12 cellular contexts compared by ENCODE assay signal in the genomic region with DNA sequence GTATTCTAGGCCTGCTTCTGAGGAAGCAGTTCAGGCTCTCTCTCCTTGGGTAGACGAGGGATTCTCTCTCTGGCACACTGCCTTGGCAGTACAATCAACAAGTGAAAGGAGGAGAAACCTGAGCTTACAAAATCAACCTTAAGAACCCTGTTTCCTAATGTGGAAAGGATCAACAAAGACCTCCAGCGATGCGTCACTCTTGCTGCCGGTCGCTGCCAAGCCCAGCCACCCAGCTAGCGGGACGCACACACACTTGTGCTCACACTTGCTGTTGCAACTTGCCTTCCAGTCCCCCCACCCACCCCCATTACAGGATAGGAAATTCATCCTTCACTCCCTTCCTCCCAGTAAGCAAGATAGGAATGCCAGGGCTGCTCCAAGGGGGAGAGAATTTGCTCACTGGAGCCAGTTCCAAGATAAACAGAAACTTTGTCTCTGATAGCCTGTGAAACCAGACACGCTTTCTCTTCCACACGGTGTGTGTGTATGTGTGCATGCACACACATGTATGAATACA.
DNase-seq lines count a peak whose midpoint lies in the region; ATAC-seq, FAIRE-seq and TF ChIP-seq lines count a peak whose summit lies in the region.
"Had no signal": no experiment of that assay in that cellular context is flagged by ENCODE, and none has a peak within 500 bp of the region (broad histone marks: within the 10 kb centered on the region; RNA-seq: fewer than 3 reads in every experiment).

No MANE protein-coding gene starts in this region.

- no peaks in the 10 kb centered on the region for H4K20me1 ChIP-seq in H1 (replicated peaks in 1 of 2; ENCODE audit: control insufficient read depth in 1 of 2, insufficient read depth in 2 of 2, low read length in 2 of 2)

- H3K4me3 Mint-ChIP-seq in mesothelial cell of epicardium: no peak overlapping the region
- H3K4me3 Mint-ChIP-seq: activated naive CD4-positive, alpha-beta T cell treated with anti-CD3 and anti-CD28 coated beads, Interleukin-2, amount 10 ng/mL, durations not matched to agents 7 days and 5 days had no signal

- no peak overlapping the region for H4K5ac ChIP-seq in H1 (ENCODE audit: insufficient read length, low read depth, low read length)

- H3K18ac ChIP-seq in H1 (ENCODE audit: extremely low read depth, low read length): no peak overlapping the region

- 0 out of 2 replicates have a peak overlapping the region, but pooled peaks have one; percentile 5 for H2BK5ac ChIP-seq in H1 (ENCODE audit: low read depth, low read length)

- H3K9me3 ChIP-seq in right atrium auricular region (no peaks in the 10 kb centered on the region), H1 (ENCODE audit: insufficient read depth in 2 of 2, low read depth in 1 of 2, low read length in 1 of 2) (no peaks in the 10 kb centered on the region)

- H2BK20ac ChIP-seq in H1 (ENCODE audit: low read length): no peak overlapping the region

- H3K27ac ChIP-seq in right atrium auricular region: no peak overlapping the region
- no peak overlapping the region for H3K27ac ChIP-seq in H1 (ENCODE audit: low read depth, low read length)

- H3K56ac ChIP-seq in H1 (replicated peaks; ENCODE audit: insufficient read length, low read depth, low read length): no peak overlapping the region

- no peaks in the 10 kb centered on the region for H3K4me1 ChIP-seq in right atrium auricular region
- peaks cover 0 to 4% (median under 1%) of the 10 kb centered on the region in 4 experiments; a peak in 5 of 7 replicates for H3K4me1 ChIP-seq in H1 (replicated peaks in 1 of 4; ENCODE audit: control insufficient read depth in 3 of 4, insufficient read depth in 4 of 4, low read length in 3 of 4)

- intact Hi-C loops in Right ventricle myocardium superior (cut with DNase I): no loop called here

- no peak overlapping the region for H3K4me2 ChIP-seq in H1 (ENCODE audit: insufficient read depth in 1 of 2, low read depth in 2 of 2, low read length in 2 of 2)

- H4K91ac ChIP-seq in H1 (replicated peaks; ENCODE audit: insufficient read length, low read length): no peak overlapping the region

- no peak overlapping the region for H3K4ac ChIP-seq in H1 (replicated peaks; ENCODE audit: insufficient read length, low read depth, low read length)

- H2AK5ac ChIP-seq in H1 (ENCODE audit: low read depth, low read length): peak overlapping the region; percentile 43; the same call in 1 of the 2 replicates

- no peak for ATAC-seq in Right ventricle myocardium superior (ENCODE audit: poor library complexity)
- ATAC-seq: Right ventricle myocardium inferior had no signal

- POLR2A ChIA-PET in H1 (lab: Charles Lee; ENCODE audit: partially characterized antibody): interaction anchor here (1.4 kb wide), 1 partner anchor 12 kb away, joined by 3 read pairs; no protein-coding TSS in a partner anchor

- H3K36me3 Mint-ChIP-seq in mesothelial cell of epicardium: no peaks in the 10 kb centered on the region
- H3K36me3 Mint-ChIP-seq: activated naive CD4-positive, alpha-beta T cell treated with anti-CD3 and anti-CD28 coated beads, Interleukin-2, amount 10 ng/mL, durations not matched to agents 7 days and 5 days had no signal

- H3K36me3 ChIP-seq in right atrium auricular region (no peaks in the 10 kb centered on the region), H1 (ENCODE audit: control insufficient read depth in 2 of 4, insufficient read depth in 4 of 4, low read length in 3 of 4) (no peaks in the 10 kb centered on the region)

- DNase-seq in right atrium auricular region (ENCODE audit: low spot score): peak; percentile 57
- no peak for DNase-seq in Right ventricle myocardium superior
- DNase-seq in H1 (ENCODE audit: low read depth in 1 of 2, low spot score in 2 of 2): peak in 1 of 2 experiments; percentile 37
- DNase-seq in mesothelial cell of epicardium (ENCODE audit: low spot score in 2 of 2, unreplicated experiment in 2 of 2): peak in 1 of 2 experiments; percentile 36
- no peak for DNase-seq in COLO829 (ENCODE audit: low spot score)
- DNase-seq in foreskin melanocyte: no peak
- DNase-seq in stimulated activated CD4-positive, alpha-beta T cell treated with anti-CD3 and anti-CD28 coated beads, Interleukin-15, amount 100 ng/mL, for 24 hours: no peak
- DNase-seq in pons (ENCODE audit: low spot score): no peak
- DNase-seq: activated naive CD4-positive, alpha-beta T cell treated with anti-CD3 and anti-CD28 coated beads, Interleukin-2, amount 10 ng/mL, durations not matched to agents 7 days and 5 days; stimulated activated CD8-positive, alpha-beta memory T cell treated with anti-CD3 and anti-CD28 coated beads, Interleukin-4, amount 100 ng/mL, for 48 hours had no signal

- H3K9ac ChIP-seq in H1 (replicated peaks in 1 of 4; ENCODE audit: extremely low read depth in 1 of 4, low read depth in 3 of 4, low read length in 3 of 4): no peak overlapping the region

- WGBS in H1 (ENCODE audit: extremely low coverage in 1 of 2, insufficient coverage in 1 of 2, insufficient read length in 1 of 2, insufficient replicate concordance in 2 of 2, low coverage in 1 of 2, low lambda C conversion rate in 2 of 2, missing lambda C conversion rate in 1 of 2), 2 experiments: 86% methylated on average over 9 of the region's 9 CpGs; no CpG with 5 or more reads in 1 of the 2 experiments

- no peak for TF ChIP-seq POLR2A in H1 (IDR thresholded peaks at IDR 0.05; ENCODE audit: control extremely low read depth in 1 of 2, low read depth in 2 of 2, low read length in 2 of 2)

- TF ChIP-seq EP300 in H1 (IDR thresholded peaks at IDR 0.05; ENCODE audit: borderline replicate concordance in 1 of 2, low read depth in 2 of 2, low read length in 2 of 2): no peak

- TF ChIP-seq CTCF in right atrium auricular region (IDR thresholded peaks at IDR 0.05) (no peak), H1 (IDR thresholded peaks at IDR 0.05; ENCODE audit: control extremely low read depth in 1 of 3, insufficient read depth in 1 of 3, low read depth in 1 of 3, low read length in 3 of 3) (no peak), mesothelial cell of epicardium (IDR thresholded peaks at IDR 0.05; ENCODE audit: unreplicated experiment) (no peak)

- no peak for TF ChIP-seq RAD21 in H1 (IDR thresholded peaks at IDR 0.05 in 1 of 2, conservative IDR thresholded peaks at IDR 0.05 in 1 of 2; ENCODE audit: low read depth in 2 of 2, low read length in 2 of 2)

- FAIRE-seq in H1 (lab: Jason Lieb, UNC): no peak
- FAIRE-seq: islet of Langerhans had no signal

- no peaks in the 10 kb centered on the region for H3K23me2 ChIP-seq in H1 (ENCODE audit: low read depth, low read length)

- no peak overlapping the region for H3K23ac ChIP-seq in H1 (ENCODE audit: insufficient read length)

- no peak overlapping the region for H4K8ac ChIP-seq in H1 (ENCODE audit: extremely low read depth, insufficient read depth, low read length)

- H3K9me3 Mint-ChIP-seq in mesothelial cell of epicardium: no peaks in the 10 kb centered on the region
- H3K9me3 Mint-ChIP-seq: activated naive CD4-positive, alpha-beta T cell treated with anti-CD3 and anti-CD28 coated beads, Interleukin-2, amount 10 ng/mL, durations not matched to agents 7 days and 5 days had no signal

- no peaks in the 10 kb centered on the region for H3K79me2 ChIP-seq in H1 (ENCODE audit: control insufficient read depth in 1 of 2, insufficient read depth in 2 of 2, low read length in 2 of 2)

- H3K4me3 ChIP-seq in right atrium auricular region (no peak overlapping the region), H1 (ENCODE audit: extremely low read depth in 1 of 4, insufficient read depth in 2 of 4, low read depth in 3 of 4, low read length in 4 of 4) (no peak overlapping the region)

- H3K27me3 ChIP-seq in right atrium auricular region (no peaks in the 10 kb centered on the region), H1 (replicated peaks in 1 of 4; ENCODE audit: control insufficient read depth in 3 of 4, extremely low read depth in 1 of 4, insufficient read depth in 3 of 4, low read length in 3 of 4) (0 out of 7 replicates have a peak, but pooled peaks cover 0 to under 1% (median 0%) of the 10 kb centered on the region in 4 experiments)

- H3K27me3 Mint-ChIP-seq in mesothelial cell of epicardium (ENCODE audit: low read depth): peaks cover 2% of the 10 kb centered on the region
- H3K27me3 Mint-ChIP-seq: activated naive CD4-positive, alpha-beta T cell treated with anti-CD3 and anti-CD28 coated beads, Interleukin-2, amount 10 ng/mL, durations not matched to agents 7 days and 5 days had no signal

- peak overlapping the region; percentile 76 for H3K27ac Mint-ChIP-seq in mesothelial cell of epicardium
- H3K27ac Mint-ChIP-seq: activated naive CD4-positive, alpha-beta T cell treated with anti-CD3 and anti-CD28 coated beads, Interleukin-2, amount 10 ng/mL, durations not matched to agents 7 days and 5 days had no signal

- H2BK12ac ChIP-seq in H1 (ENCODE audit: low read depth, low read length): no peak overlapping the region

- no peak overlapping the region for H2AFZ ChIP-seq in H1 (ENCODE audit: low read length)

- peak overlapping the region; percentile 95; the same call in 1 of the 2 replicates for H2BK15ac ChIP-seq in H1 (ENCODE audit: low read length)

- H3K4me1 Mint-ChIP-seq in mesothelial cell of epicardium: peaks cover 17% of the 10 kb centered on the region

- CTCF ChIA-PET in H1 (lab: Charles Lee; ENCODE audit: partially characterized antibody): interaction anchor here (0.7 to 1.4 kb wide), 3 partner anchors 31 to 757 kb away, joined by 3 to 5 read pairs (median 4); no protein-coding TSS in a partner anchor

- no peaks in the 10 kb centered on the region for H3K79me1 ChIP-seq in H1 (ENCODE audit: low read depth, low read length)

- no peak overlapping the region for H2BK120ac ChIP-seq in H1 (replicated peaks; ENCODE audit: low read depth, low read length)

- no peak overlapping the region for H3K14ac ChIP-seq in H1 (ENCODE audit: insufficient read length)

TF ChIP-seq in H1, 55 proteins besides CTCF, POLR2A, EP300 and RAD21 (continues in another document):
- TF ChIP-seq POLR2AphosphoS5 (IDR thresholded peaks at IDR 0.05; ENCODE audit: low read depth, low read length): no peak
- TF ChIP-seq EGR1 (IDR thresholded peaks at IDR 0.05; ENCODE audit: borderline replicate concordance, low read depth, low read length): no peak
- no peak for TF ChIP-seq JUND (IDR thresholded peaks at IDR 0.05; ENCODE audit: low read length)
- TF ChIP-seq PHF8 (conservative IDR thresholded peaks at IDR 0.05; ENCODE audit: low read depth, low read length): no peak
- no peak for TF ChIP-seq NANOG (IDR thresholded peaks at IDR 0.05; ENCODE audit: insufficient read depth, low read depth, low read length, poor library complexity, severe bottlenecking)
- TF ChIP-seq BRCA1 (IDR thresholded peaks at IDR 0.05; ENCODE audit: low read depth, low read length): no peak
- no peak for TF ChIP-seq SAP30 (IDR thresholded peaks at IDR 0.05; ENCODE audit: insufficient read depth, insufficient replicate concordance, low read length)
- TF ChIP-seq ASH2L (IDR thresholded peaks at IDR 0.05; ENCODE audit: low read length): no peak
- no peak for TF ChIP-seq SIN3A (conservative IDR thresholded peaks at IDR 0.05 in 1 of 2, IDR thresholded peaks at IDR 0.05 in 1 of 2; ENCODE audit: low read depth in 1 of 2, low read length in 2 of 2)
- TF ChIP-seq BCL11A (IDR thresholded peaks at IDR 0.05; ENCODE audit: low read depth in 2 of 2, low read length in 2 of 2): no peak
- TF ChIP-seq BACH1 (IDR thresholded peaks at IDR 0.05; ENCODE audit: low read length): no peak
- no peak for TF ChIP-seq TEAD4 (IDR thresholded peaks at IDR 0.05; ENCODE audit: low read depth, low read length)
